ENCODE assay signal across 24 cellular contexts in genomic region chr12:3748620-3749019, GRCh38. TPM values are rescaled to one million over a fixed set of nuclear protein-coding genes. Genes with fewer than 3 reads are reported as not detected.
A peak's percentile ranks its signal among the peaks of the same experiment; 100 is the strongest.
DNase-seq lines count a peak whose midpoint lies in the region; ATAC-seq and TF ChIP-seq lines count a peak whose summit lies in the region.
"Had no signal": no experiment of that assay in that cellular context is flagged by ENCODE, and none has a peak within 500 bp of the region (broad histone marks: within the 10 kb centered on the region; RNA-seq: fewer than 3 reads in every experiment).

No MANE protein-coding gene starts in this region.

- peaks cover 74% of the 10 kb centered on the region for H3K36me3 Mint-ChIP-seq in activated T-helper 17 cell treated with anti-CD3 and anti-CD28 coated beads, Interleukin-2, amount 50 U/mL, for 72 hours (ENCODE audit: low read depth)
- H3K36me3 Mint-ChIP-seq in osteocyte (ENCODE audit: unreplicated experiment), result no peaks in the 10 kb centered on the region
- peaks cover 9 to 47% of the 10 kb centered on the region in 2 donors for H3K36me3 Mint-ChIP-seq in activated naive CD4-positive, alpha-beta T cell treated with anti-CD3 and anti-CD28 coated beads, Interleukin-2, amount 50 U/mL, for 72 hours

- H3K4me1 ChIP-seq in smooth muscle cell (ENCODE audit: low read depth), result no peaks in the 10 kb centered on the region
- H3K4me1 ChIP-seq: BE2C had no signal

- H3K27me3 Mint-ChIP-seq in activated T-helper 17 cell treated with anti-CD3 and anti-CD28 coated beads, Interleukin-2, amount 50 U/mL, for 72 hours, result no peaks in the 10 kb centered on the region
- peaks cover 28% of the 10 kb centered on the region for H3K27me3 Mint-ChIP-seq in osteocyte (ENCODE audit: unreplicated experiment)

- H3F3A ChIP-seq in smooth muscle cell (ENCODE audit: low read depth), result no peaks in the 10 kb centered on the region

- H3K27ac ChIP-seq in smooth muscle cell (ENCODE audit: low read depth), result no peak overlapping the region
- H3K27ac ChIP-seq: heart right ventricle had no signal

- peaks cover 48% of the 10 kb centered on the region for H3K4me1 Mint-ChIP-seq in activated T-helper 17 cell treated with anti-CD3 and anti-CD28 coated beads, Interleukin-2, amount 50 U/mL, for 72 hours
- H3K4me1 Mint-ChIP-seq in osteocyte (ENCODE audit: unreplicated experiment), result peaks cover 5% of the 10 kb centered on the region

- no peaks in the 10 kb centered on the region for H3K9me3 ChIP-seq in smooth muscle cell (replicated peaks; ENCODE audit: low read depth)
- H3K9me3 ChIP-seq: BE2C, upper lobe of left lung had no signal

- DNase-seq in NCI-H2029 (lab: John Stamatoyannopoulos, UW) (peak; percentile 25), NCI-H2029 treated with DMSO at 0.1 percent for 48 hours (lab: John Stamatoyannopoulos, UW) (no peak), ELF-1 (ENCODE audit: low read depth, low spot score) (peak; percentile 42), osteocyte (ENCODE audit: extremely low spot score, unreplicated experiment) (peak; percentile 48), smooth muscle cell (lab: John Stamatoyannopoulos, UW; ENCODE audit: unreplicated experiment) (no peak)
- no peak for DNase-seq in activated naive CD4-positive, alpha-beta T cell treated with anti-CD3 and anti-CD28 coated beads, Interleukin-2, amount 50 U/mL, for 72 hours (ENCODE audit: low spot score in 2 of 2)
- DNase-seq: activated CD4-positive, alpha-beta T cell treated with anti-CD3 and anti-CD28 coated beads for 48 hours; activated naive CD4-positive, alpha-beta T cell; amygdala; BE2C; dermis blood vessel endothelial cell; GF-D8; GOT3; heart right ventricle; NCI-H1092; NCI-H2081 treated with DMSO at 0.1 percent for 48 hours; NCI-H774; retina; Right ventricle myocardium superior; spleen; stimulated activated CD4-positive, alpha-beta T cell treated with anti-CD3 and anti-CD28 coated beads, Interleukin-4, amount 100 ng/mL, for 4 hours; upper lobe of left lung had no signal

- H3K4me2 ChIP-seq in smooth muscle cell, result no peak overlapping the region

- no peaks in the 10 kb centered on the region for H3K27me3 ChIP-seq in smooth muscle cell (ENCODE audit: low read depth)
- H3K27me3 ChIP-seq: heart right ventricle, spleen, upper lobe of left lung had no signal

- no peaks in the 10 kb centered on the region for H3K79me2 ChIP-seq in smooth muscle cell (ENCODE audit: low read depth)

- no peaks in the 10 kb centered on the region for H4K20me1 ChIP-seq in smooth muscle cell (ENCODE audit: low read depth)

- no peak overlapping the region for H3K9ac ChIP-seq in smooth muscle cell (ENCODE audit: low read depth)

- 85% methylated on average over 4 of the region's 4 CpGs for WGBS in smooth muscle cell (ENCODE audit: low lambda C conversion rate)

- no peaks in the 10 kb centered on the region for H3K9me3 Mint-ChIP-seq in activated T-helper 17 cell treated with anti-CD3 and anti-CD28 coated beads, Interleukin-2, amount 50 U/mL, for 72 hours
- H3K9me3 Mint-ChIP-seq in osteocyte (ENCODE audit: unreplicated experiment), result peaks cover 6% of the 10 kb centered on the region
- no peaks in the 10 kb centered on the region for H3K9me3 Mint-ChIP-seq in activated naive CD4-positive, alpha-beta T cell treated with anti-CD3 and anti-CD28 coated beads, Interleukin-2, amount 50 U/mL, for 72 hours

- H3K4me3 Mint-ChIP-seq in activated T-helper 17 cell treated with anti-CD3 and anti-CD28 coated beads, Interleukin-2, amount 50 U/mL, for 72 hours, result peak overlapping the region; percentile 48
- no peak overlapping the region for H3K4me3 Mint-ChIP-seq in osteocyte (ENCODE audit: unreplicated experiment)

- no peak overlapping the region for H2AFZ ChIP-seq in smooth muscle cell (ENCODE audit: low read depth)

- no peak overlapping the region for H3K4me3 ChIP-seq in smooth muscle cell
- H3K4me3 ChIP-seq: heart right ventricle, spleen, upper lobe of left lung had no signal

- H3K27ac Mint-ChIP-seq in activated T-helper 17 cell treated with anti-CD3 and anti-CD28 coated beads, Interleukin-2, amount 50 U/mL, for 72 hours, result peak overlapping the region; percentile 94
- H3K27ac Mint-ChIP-seq in osteocyte (ENCODE audit: unreplicated experiment), result no peak overlapping the region
- H3K27ac Mint-ChIP-seq in activated naive CD4-positive, alpha-beta T cell treated with anti-CD3 and anti-CD28 coated beads, Interleukin-2, amount 50 U/mL, for 72 hours, result no peak overlapping the region

- no peaks in the 10 kb centered on the region for H3K36me3 ChIP-seq in smooth muscle cell (ENCODE audit: low read depth)
- H3K36me3 ChIP-seq: BE2C, heart right ventricle, upper lobe of left lung had no signal

- no peak for ATAC-seq in activated T-helper 17 cell treated with anti-CD3 and anti-CD28 coated beads, Interleukin-2, amount 50 U/mL, for 72 hours (replicated peaks)
- ATAC-seq in HG03460 (IDR thresholded peaks at IDR 0.05; ENCODE audit: unreplicated experiment), result no peak
- no peak for ATAC-seq in activated naive CD4-positive, alpha-beta T cell treated with anti-CD3 and anti-CD28 coated beads, Interleukin-2, amount 50 U/mL, for 72 hours
- ATAC-seq: heart right ventricle had no signal

- TF ChIP-seq CTCF in osteocyte (IDR thresholded peaks at IDR 0.05) (no peak), smooth muscle cell (IDR thresholded peaks at IDR 0.05; ENCODE audit: borderline replicate concordance, insufficient read depth, poor library complexity, severe bottlenecking) (no peak)

RNA-seq across cellular contexts. Expression of gene CRACR2A, which starts 4.3 kb away (rescaled TPM):
- total RNA-seq in activated T-helper 17 cell treated with anti-CD3 and anti-CD28 coated beads, Interleukin-2, amount 50 U/mL, for 72 hours, result 10 to 100 TPM; 39.4 to 46.3 TPM
- total RNA-seq in osteocyte, result 0.08 and 0.13 TPM in 2 replicates
- total RNA-seq in smooth muscle cell, result 0.99 and 1.0 TPM in 2 replicates
- polyA plus RNA-seq in smooth muscle cell, result 1.3 and 1.7 TPM in 2 replicates
- total RNA-seq in activated naive CD4-positive, alpha-beta T cell treated with anti-CD3 and anti-CD28 coated beads, Interleukin-2, amount 50 U/mL, for 72 hours, result 10 to 100 TPM in 1 of 2 donors, 1 to 10 TPM in 1; 7.3 to 32.0 TPM

Comparison
In these comparisons a context has a peak if more than half of its experiments do, and no peak if none do; other contexts are left out.
1. DNase-seq: peak in NCI-H2029 (single experiment), ELF-1 (single experiment) and osteocyte (single experiment); none in NCI-H2029 treated with DMSO at 0.1 percent for 48 hours (single experiment), smooth muscle cell (single experiment) and activated naive CD4-positive, alpha-beta T cell treated with anti-CD3 and anti-CD28 coated beads, Interleukin-2, amount 50 U/mL, for 72 hours (0 of 2).